In genomic region chr2:200471928-200472645, GRCh38 we compare ENCODE assay signal across 12 cellular contexts. TPM values are rescaled to one million over a fixed set of nuclear protein-coding genes. Genes with fewer than 3 reads are reported as not detected.
A peak's percentile ranks its signal among the peaks of the same experiment; 100 is the strongest.
DNase-seq lines count a peak whose midpoint lies in the region; ATAC-seq and FAIRE-seq lines count a peak whose summit lies in the region.
"Had no signal": no experiment of that assay in that cellular context is flagged by ENCODE, and none has a peak within 500 bp of the region (broad histone marks: within the 10 kb centered on the region; RNA-seq: fewer than 3 reads in every experiment).

No MANE protein-coding gene starts in this region.

- peaks cover 0 to 2% of the 10 kb centered on the region in 2 donors for H3K36me3 Mint-ChIP-seq in activated T-cell treated with anti-CD3 and anti-CD28 coated beads, Interleukin-2, amount 50 U/mL, for 72 hours (ENCODE audit: insufficient read depth in 2 of 2)
- H3K36me3 Mint-ChIP-seq in activated T-cell treated with anti-CD3 and anti-CD28 coated beads, Interleukin-2, amount 50 U/mL, for 24 hours (ENCODE audit: low read depth) = peaks cover 10% of the 10 kb centered on the region

- no peaks in the 10 kb centered on the region for H3K9me3 Mint-ChIP-seq in activated T-cell treated with anti-CD3 and anti-CD28 coated beads, Interleukin-2, amount 50 U/mL, for 72 hours
- H3K9me3 Mint-ChIP-seq in activated T-cell treated with anti-CD3 and anti-CD28 coated beads, Interleukin-2, amount 50 U/mL, for 24 hours = no peaks in the 10 kb centered on the region

- ATAC-seq in activated T-cell treated with anti-CD3 and anti-CD28 coated beads, Interleukin-2, amount 50 U/mL, for 72 hours (replicated peaks in 1 of 2) = no peak
- ATAC-seq in HG02610 (IDR thresholded peaks at IDR 0.05; ENCODE audit: unreplicated experiment) (peak; percentile 21), HG03196 (IDR thresholded peaks at IDR 0.05; ENCODE audit: unreplicated experiment) (peak; percentile 8)

- FAIRE-seq in frontal cortex (lab: Jason Lieb, UNC) = no peak
- FAIRE-seq: bronchial epithelial cell had no signal

- peak overlapping the region; percentile 21 for H3K27ac Mint-ChIP-seq in activated T-cell treated with anti-CD3 and anti-CD28 coated beads, Interleukin-2, amount 50 U/mL, for 72 hours
- H3K27ac Mint-ChIP-seq in activated T-cell treated with anti-CD3 and anti-CD28 coated beads, Interleukin-2, amount 50 U/mL, for 24 hours = no peak overlapping the region

- no peak overlapping the region for H3K4me3 Mint-ChIP-seq in activated T-cell treated with anti-CD3 and anti-CD28 coated beads, Interleukin-2, amount 50 U/mL, for 72 hours
- H3K4me3 Mint-ChIP-seq in activated T-cell treated with anti-CD3 and anti-CD28 coated beads, Interleukin-2, amount 50 U/mL, for 24 hours = no peak overlapping the region

- H3K27ac ChIP-seq in temporal lobe (ENCODE audit: low read depth, low read length) = peak overlapping the region; percentile 97
- H3K27ac ChIP-seq: 22Rv1, epithelial cell of prostate had no signal

- no peaks in the 10 kb centered on the region for H3K27me3 Mint-ChIP-seq in activated T-cell treated with anti-CD3 and anti-CD28 coated beads, Interleukin-2, amount 50 U/mL, for 72 hours (ENCODE audit: low read depth)
- H3K27me3 Mint-ChIP-seq in activated T-cell treated with anti-CD3 and anti-CD28 coated beads, Interleukin-2, amount 50 U/mL, for 24 hours = no peaks in the 10 kb centered on the region

- H3K4me1 Mint-ChIP-seq in activated T-cell treated with anti-CD3 and anti-CD28 coated beads, Interleukin-2, amount 50 U/mL, for 72 hours (ENCODE audit: low read depth) = peaks cover 36% of the 10 kb centered on the region
- peaks cover 35% of the 10 kb centered on the region for H3K4me1 Mint-ChIP-seq in activated T-cell treated with anti-CD3 and anti-CD28 coated beads, Interleukin-2, amount 50 U/mL, for 24 hours (ENCODE audit: low read depth)

- no peak for DNase-seq in activated T-cell treated with anti-CD3 and anti-CD28 coated beads, Interleukin-2, amount 50 U/mL, for 72 hours
- no peak for DNase-seq in activated T-cell treated with anti-CD3 and anti-CD28 coated beads, Interleukin-2, amount 50 U/mL, for 24 hours
- DNase-seq in GF-D8 (lab: John Stamatoyannopoulos, UW) (no peak), frontal cortex (ENCODE audit: low spot score in 2 of 2) (no peak), KG1 (lab: John Stamatoyannopoulos, UW) (no peak)
- DNase-seq: NCI-H226 had no signal

RNA-seq across cellular contexts. Expression of gene KCTD18, which starts 37.8 kb away (rescaled TPM):
- total RNA-seq in activated T-cell treated with anti-CD3 and anti-CD28 coated beads, Interleukin-2, amount 50 U/mL, for 72 hours = 10 to 100 TPM; 17.0 to 23.5 TPM
- total RNA-seq in temporal lobe (8.1 TPM), frontal cortex (12.6 TPM)

RNA-seq across cellular contexts. Expression of gene SGO2, which starts 53.9 kb away (rescaled TPM):
- total RNA-seq in activated T-cell treated with anti-CD3 and anti-CD28 coated beads, Interleukin-2, amount 50 U/mL, for 72 hours = 10 to 100 TPM; 36.5 to 38.9 TPM
- 3.7 TPM for total RNA-seq in temporal lobe
- total RNA-seq in frontal cortex = 2.9 TPM

Comparison
In these comparisons a context has a peak if more than half of its experiments do, and no peak if none do; other contexts are left out.
1. ATAC-seq: peak in HG02610 (single experiment) and HG03196 (single experiment); none in activated T-cell treated with anti-CD3 and anti-CD28 coated beads, Interleukin-2, amount 50 U/mL, for 72 hours (0 of 2).